Comparison of ENCODE assay signal across 8 cellular contexts in genomic region chr18:33578371-33579146, GRCh38. TPM values are rescaled to one million over a fixed set of nuclear protein-coding genes. Genes with fewer than 3 reads are reported as not detected.
DNase-seq lines count a peak whose midpoint lies in the region; ATAC-seq and TF ChIP-seq lines count a peak whose summit lies in the region.

No MANE protein-coding gene starts in this region.

- peaks cover 13% of the 10 kb centered on the region for H3K27me3 ChIP-seq in SJCRH30

- H3K4me1 ChIP-seq in SJCRH30, result no peaks in the 10 kb centered on the region

- no peak for TF ChIP-seq CTCF in omental fat pad (IDR thresholded peaks at IDR 0.05)

- no peak for DNase-seq in SJCRH30
- DNase-seq in germinal center (ENCODE audit: low spot score), result peak; percentile 16
- DNase-seq in omental fat pad (ENCODE audit: low spot score), result no peak
- DNase-seq in stimulated activated CD4-positive, alpha-beta T cell treated with anti-CD3 and anti-CD28 coated beads, Interleukin-4, amount 100 ng/mL, for 1 hour, result no peak
- DNase-seq in ureter (ENCODE audit: low spot score), result no peak
- no peak for DNase-seq in HCEC 1CT
- no peak for DNase-seq in DMS153 (lab: John Stamatoyannopoulos, UW)

- H3K27ac ChIP-seq in SJCRH30, result no peak overlapping the region

- H3K36me3 ChIP-seq in SJCRH30, result no peaks in the 10 kb centered on the region

- H3K9me3 ChIP-seq in SJCRH30 (replicated peaks), result no peaks in the 10 kb centered on the region

- ATAC-seq in GM18868 (IDR thresholded peaks at IDR 0.05; ENCODE audit: unreplicated experiment) (peak; percentile 17), omental fat pad (ENCODE audit: low FRiP score) (peak; percentile 60)

- H3K4me3 ChIP-seq in SJCRH30, result peak overlapping the region; percentile 28; the same call in 1 of the 2 replicates

RNA-seq across cellular contexts. Expression of gene ASXL3, which starts 0.5 kb away (rescaled TPM):
- total RNA-seq in SJCRH30 (2014; rRNA removed; shearing (Covaris generic)), result 0.03 TPM in 1 of 2 replicates, not detected in the other
- total RNA-seq in omental fat pad (1 to 10 TPM in 1 of 4 donors, under 1 TPM in 3; 0.36 to 5.4 (median 0.70) TPM), ureter (5.9 TPM)
